8 cellular contexts compared by ENCODE assay signal in the genomic region with DNA sequence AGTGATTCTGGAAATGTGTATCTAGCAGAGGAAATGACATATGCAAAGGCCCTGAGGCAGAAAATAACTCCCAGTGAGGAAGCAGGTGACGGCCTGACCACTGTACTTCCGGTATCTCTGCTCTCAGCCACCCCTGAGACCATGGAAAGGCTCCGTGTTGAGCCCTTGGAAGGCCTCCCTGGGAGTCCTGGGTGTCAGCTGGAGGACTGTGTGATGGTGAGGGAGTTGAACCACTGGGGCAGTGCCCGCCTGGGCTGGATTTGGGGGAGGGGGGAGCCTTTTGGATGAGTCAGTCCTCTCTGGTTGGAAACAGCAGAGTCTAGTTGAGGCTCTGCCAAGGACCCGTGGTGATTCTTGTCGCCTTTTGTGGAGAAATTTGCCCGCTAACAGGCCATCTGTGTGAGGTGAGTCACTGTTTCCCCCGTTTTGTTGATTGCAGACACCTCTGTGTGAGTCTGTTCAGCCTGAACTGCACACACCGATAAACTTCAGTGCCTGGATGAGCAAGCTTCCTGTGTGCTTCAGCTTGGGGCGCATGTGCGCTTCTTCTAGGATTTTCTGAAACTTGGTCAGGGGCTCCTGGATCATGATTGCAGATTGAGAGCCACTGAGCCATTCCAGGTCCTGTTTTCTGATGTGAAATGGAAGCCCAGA.
DNase-seq lines count a peak whose midpoint lies in the region; ATAC-seq and TF ChIP-seq lines count a peak whose summit lies in the region.

No MANE protein-coding gene starts in this region.

- DNase-seq in ELR (ENCODE audit: low read depth) (peak; percentile 94), KBM-7 (peak; percentile 74), UCSD-AML1 (lab: John Stamatoyannopoulos, UW; ENCODE audit: unreplicated experiment) (peak; percentile 60), breast epithelium (ENCODE audit: low spot score in 2 of 2) (peak in 1 of 2 donors; percentile 51), inferior parietal cortex (ENCODE audit: extremely low spot score) (no peak)
- peak; percentile 72 to 74 for DNase-seq in stimulated activated CD8-positive, alpha-beta memory T cell treated with anti-CD3 and anti-CD28 coated beads, Interleukin-7, amount 100 ng/mL, for 1 hour (ENCODE audit: low read depth in 2 of 2)

- no peak for TF ChIP-seq POLR2A in breast epithelium (IDR thresholded peaks at IDR 0.05)

- peak overlapping the region; percentile 64 to 80 for H3K27ac ChIP-seq in breast epithelium

- no peaks in the 10 kb centered on the region for H3K4me1 ChIP-seq in breast epithelium
- peaks cover 96% of the 10 kb centered on the region for H3K4me1 ChIP-seq in mononuclear cell (ENCODE audit: insufficient read depth, low read length)

- TF ChIP-seq CTCF in breast epithelium (IDR thresholded peaks at IDR 0.05) = no peak

- H3K4me3 ChIP-seq in breast epithelium (peak overlapping the region in 1 of 3 donors; percentile 25), mononuclear cell (ENCODE audit: low read length) (peak overlapping the region; percentile 27)

- H3K36me3 ChIP-seq in breast epithelium = no peaks in the 10 kb centered on the region

- peak; percentile 53 for ATAC-seq in GM21576 (IDR thresholded peaks at IDR 0.05; ENCODE audit: unreplicated experiment)

- H3K27me3 ChIP-seq in breast epithelium (no peaks in the 10 kb centered on the region), mononuclear cell (ENCODE audit: insufficient read depth, low read length) (no peaks in the 10 kb centered on the region)

- H3K9me3 ChIP-seq in breast epithelium = no peaks in the 10 kb centered on the region
- H3K9me3 ChIP-seq in mononuclear cell (ENCODE audit: low read depth, low read length) = no peaks in the 10 kb centered on the region

- intact Hi-C loops in breast epithelium (cut with DNase I; ENCODE audit: low total_unique reads) = loop anchor here (10.0 kb wide), 1 partner anchor 101 kb away; a partner anchor contains a TSS

- in situ Hi-C loops in KBM-7 (cut with MboI; ENCODE audit: low pct_unique_long_range_greater_than_20kb, low sequenced_read_pairs) = no loop called here
